Comparison of ENCODE assay signal across 8 cellular contexts in the genomic region with DNA sequence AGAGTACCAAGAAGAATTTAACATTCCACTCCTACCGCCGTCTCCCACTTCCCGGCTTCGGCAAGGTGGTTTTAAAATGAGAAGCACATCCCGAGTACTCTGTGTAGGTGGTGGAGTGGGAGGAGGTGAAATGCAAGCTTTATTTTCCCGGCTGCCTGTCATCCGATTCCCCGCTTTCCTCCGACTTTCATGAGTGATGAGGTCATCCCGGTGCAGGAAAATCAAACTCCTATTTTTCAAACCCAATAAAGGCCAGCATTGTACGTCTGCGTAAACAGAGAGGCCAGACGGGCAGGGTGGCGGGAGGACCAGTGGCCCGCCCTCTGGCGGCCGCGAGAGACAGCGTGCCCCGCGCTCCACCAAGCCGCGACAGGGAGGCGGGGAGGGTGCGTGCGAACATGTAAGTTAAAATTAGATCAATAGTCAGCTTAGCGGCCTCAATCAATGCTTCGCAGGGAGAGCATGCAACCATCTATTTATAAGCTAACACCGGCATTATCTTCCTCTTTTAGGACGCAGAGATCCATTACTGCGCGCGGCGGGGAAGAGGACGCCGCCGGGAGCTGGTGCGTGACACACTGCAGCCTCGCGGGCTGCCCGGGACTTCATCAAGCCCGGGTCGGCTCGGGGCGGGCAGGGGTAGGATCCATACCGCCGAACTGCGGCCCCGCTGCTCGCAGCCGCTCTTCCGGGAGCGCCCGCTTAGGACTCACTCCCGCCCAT.
DNase-seq lines count a peak whose midpoint lies in the region; ATAC-seq and TF ChIP-seq lines count a peak whose summit lies in the region.

No MANE protein-coding gene starts in this region.

- peak overlapping the region; percentile 75 for H3K4me3 Mint-ChIP-seq in activated CD8-positive, alpha-beta T cell treated with anti-CD3 and anti-CD28 coated beads for 36 hours

- H3K27ac Mint-ChIP-seq in activated CD8-positive, alpha-beta T cell treated with anti-CD3 and anti-CD28 coated beads for 36 hours: peak overlapping the region; percentile 32

- ATAC-seq in HG03354 (IDR thresholded peaks at IDR 0.05; ENCODE audit: poor library complexity, severe bottlenecking, unreplicated experiment): peak; percentile 97
- ATAC-seq in activated CD8-positive, alpha-beta T cell treated with anti-CD3 and anti-CD28 coated beads for 36 hours: peak; percentile 96

- CTCF ChIA-PET in activated CD8-positive, alpha-beta T cell treated with anti-CD3 and anti-CD28 coated beads for 36 hours (lab: Charles Lee): interaction anchor here (0.6 to 6.6 kb wide), 66 partner anchors 8 to 550 kb away, joined by 3 to 61 read pairs (median 4); partner anchors contain the start of gene IFT57

- H3K27me3 ChIP-seq in ectodermal cell (ENCODE audit: control insufficient read depth, insufficient read depth, low read length, poor library complexity, severe bottlenecking): peaks cover 8% of the 10 kb centered on the region

- H3K4me1 Mint-ChIP-seq in activated CD8-positive, alpha-beta T cell treated with anti-CD3 and anti-CD28 coated beads for 36 hours (ENCODE audit: low read depth): peaks cover 9% of the 10 kb centered on the region

- peak; percentile 30 to 37 for DNase-seq in AML-193 (lab: John Stamatoyannopoulos, UW)
- DNase-seq in GM19238 (ENCODE audit: insufficient read length, low spot score): peak; percentile 66
- DNase-seq in NCI-H69 (lab: John Stamatoyannopoulos, UW): peak; percentile 86
- DNase-seq in activated CD8-positive, alpha-beta T cell treated with anti-CD3 and anti-CD28 coated beads for 36 hours: peak; percentile 79
- peak; percentile 85 to 87 for DNase-seq in lung microvascular endothelial cell (ENCODE audit: low read depth in 2 of 2)
- peak; percentile 52 to 73 (median 53) for DNase-seq in stimulated activated CD4-positive, alpha-beta T cell treated with anti-CD3 and anti-CD28 coated beads, TNF-alpha, amount 100 ng/mL, for 24 hours (ENCODE audit: low read depth in 3 of 3)

- no peaks in the 10 kb centered on the region for H3K36me3 ChIP-seq in ectodermal cell (ENCODE audit: control insufficient read depth, insufficient read depth, low read length)

- peak; percentile 94 for TF ChIP-seq CTCF in activated CD8-positive, alpha-beta T cell treated with anti-CD3 and anti-CD28 coated beads for 36 hours (IDR thresholded peaks at IDR 0.05)

- no peaks in the 10 kb centered on the region for H3K9me3 Mint-ChIP-seq in activated CD8-positive, alpha-beta T cell treated with anti-CD3 and anti-CD28 coated beads for 36 hours

- H3K27me3 Mint-ChIP-seq in activated CD8-positive, alpha-beta T cell treated with anti-CD3 and anti-CD28 coated beads for 36 hours: peaks cover 6% of the 10 kb centered on the region

- intact Hi-C loops in activated CD8-positive, alpha-beta T cell treated with anti-CD3 and anti-CD28 coated beads for 36 hours (cut with micrococcal nuclease): no loop called here

- POLR2A ChIA-PET in activated CD8-positive, alpha-beta T cell treated with anti-CD3 and anti-CD28 coated beads for 36 hours (lab: Charles Lee): interaction anchor here (0.6 to 1.3 kb wide), 5 partner anchors 11 to 219 kb away, joined by 3 to 6 read pairs (median 4); no protein-coding TSS in a partner anchor

- no peaks in the 10 kb centered on the region for H3K4me1 ChIP-seq in ectodermal cell (ENCODE audit: control insufficient read depth, insufficient read depth, low read length)

- no peak overlapping the region for H3K27ac ChIP-seq in ectodermal cell (ENCODE audit: insufficient read depth, low read depth, low read length, poor library complexity, severe bottlenecking)

- no peaks in the 10 kb centered on the region for H3K36me3 Mint-ChIP-seq in activated CD8-positive, alpha-beta T cell treated with anti-CD3 and anti-CD28 coated beads for 36 hours (ENCODE audit: low read depth)

- peak overlapping the region; percentile 50 for H3K4me3 ChIP-seq in ectodermal cell (ENCODE audit: insufficient read depth, low read depth, low read length)

- H3K9me3 ChIP-seq in ectodermal cell (ENCODE audit: control insufficient read depth, low read length): no peaks in the 10 kb centered on the region

- WGBS in ectodermal cell, 2 experiments: 4 to 5% methylated on average over 54 to 55 of the region's 55 CpGs

Comparison
In these comparisons a context has a peak if more than half of its experiments do, and no peak if none do; other contexts are left out.
1. DNase-seq: peak in every context shown above with its lines; median percentile 86 in NCI-H69; 86 in lung microvascular endothelial cell; 79 in activated CD8-positive, alpha-beta T cell treated with anti-CD3 and anti-CD28 coated beads for 36 hours; 66 in GM19238; 53 in stimulated activated CD4-positive, alpha-beta T cell treated with anti-CD3 and anti-CD28 coated beads, TNF-alpha, amount 100 ng/mL, for 24 hours; 34 in AML-193.